In genomic region chr22:39284983-39285382, GRCh38 we compare ENCODE assay signal across 26 cellular contexts.
"Had no signal": no experiment of that assay in that cellular context is flagged by ENCODE, and none has a peak within 500 bp of the region (broad histone marks: within the 10 kb centered on the region; RNA-seq: fewer than 3 reads in every experiment).

No MANE protein-coding gene starts in this region.

- H3K36me3 ChIP-seq: left lung, thoracic aorta, upper lobe of left lung had no signal

- H3K4me2 ChIP-seq: hepatocyte had no signal

- H2AFZ ChIP-seq: hepatocyte had no signal

- H3K4me3 Mint-ChIP-seq: activated CD4-positive, alpha-beta T cell treated with anti-CD3 and anti-CD28 coated beads for 36 hours; activated T-cell treated with anti-CD3 and anti-CD28 coated beads, Interleukin-2, amount 50 U/mL, for 24 hours; activated T-helper 17 cell treated with anti-CD3 and anti-CD28 coated beads, Interleukin-2, amount 50 U/mL, for 72 hours; brain; mesothelial cell of epicardium; naive thymus-derived CD8-positive, alpha-beta T cell; WTC11 had no signal

- H3K36me3 Mint-ChIP-seq: brain; mesothelial cell of epicardium; naive thymus-derived CD8-positive, alpha-beta T cell; WTC11 had no signal

- H3K27me3 Mint-ChIP-seq: activated T-helper 17 cell treated with anti-CD3 and anti-CD28 coated beads, Interleukin-2, amount 50 U/mL, for 72 hours; brain; progenitor cell of endocrine pancreas had no signal

- H3K27ac ChIP-seq: hepatocyte, thoracic aorta had no signal

- H3K27ac Mint-ChIP-seq: activated CD4-positive, alpha-beta T cell treated with anti-CD3 and anti-CD28 coated beads for 36 hours; activated naive CD4-positive, alpha-beta T cell treated with anti-CD3 and anti-CD28 coated beads, Interleukin-2, amount 50 U/mL, for 72 hours; activated T-cell treated with anti-CD3 and anti-CD28 coated beads, Interleukin-2, amount 50 U/mL, for 24 hours; activated T-helper 17 cell treated with anti-CD3 and anti-CD28 coated beads, Interleukin-2, amount 50 U/mL, for 72 hours; mesothelial cell of epicardium; progenitor cell of endocrine pancreas; WTC11 had no signal

- H3K9me3 Mint-ChIP-seq: activated T-cell treated with anti-CD3 and anti-CD28 coated beads, Interleukin-2, amount 50 U/mL, for 24 hours; activated T-helper 17 cell treated with anti-CD3 and anti-CD28 coated beads, Interleukin-2, amount 50 U/mL, for 72 hours; mesothelial cell of epicardium had no signal

- H3K4me1 Mint-ChIP-seq: activated T-helper 17 cell treated with anti-CD3 and anti-CD28 coated beads, Interleukin-2, amount 50 U/mL, for 72 hours had no signal

- ATAC-seq: activated CD4-positive, alpha-beta T cell treated with anti-CD3 and anti-CD28 coated beads for 36 hours; activated naive CD4-positive, alpha-beta T cell treated with anti-CD3 and anti-CD28 coated beads, Interleukin-2, amount 50 U/mL, for 72 hours; activated T-helper 17 cell treated with anti-CD3 and anti-CD28 coated beads, Interleukin-2, amount 50 U/mL, for 72 hours; left lung; naive thymus-derived CD8-positive, alpha-beta T cell; WTC11 had no signal

- H3K27me3 ChIP-seq: hepatocyte, upper lobe of left lung had no signal

- DNase-seq: activated CD4-positive, alpha-beta T cell treated with anti-CD3 and anti-CD28 coated beads for 36 hours; activated CD4-positive, alpha-beta T cell treated with anti-CD3 and anti-CD28 coated beads, Interleukin-2, amount 50 U/mL, for 4 hours; activated CD8-positive, alpha-beta memory T cell treated with anti-CD3 and anti-CD28 coated beads for 24 hours; activated CD8-positive, alpha-beta memory T cell treated with anti-CD3 and anti-CD28 coated beads, Interleukin-2, amount 50 U/mL, for 4 hours; activated T-cell treated with anti-CD3 and anti-CD28 coated beads, Interleukin-2, amount 50 U/mL, for 24 hours; aorta; central memory CD4-positive, alpha-beta T cell; effector memory CD4-positive, alpha-beta T cell; glutamatergic neuron; kidney glomerular epithelial cell; left lung; naive thymus-derived CD8-positive, alpha-beta T cell; retina; stimulated activated CD4-positive, alpha-beta T cell treated with anti-CD3 and anti-CD28 coated beads, Interleukin-4, amount 100 ng/mL, for 1 hour; stimulated activated naive CD4-positive, alpha-beta T cell; T1000; upper lobe of left lung had no signal

- H3K4me3 ChIP-seq: hepatocyte, left lung, lung, thoracic aorta, upper lobe of left lung had no signal
